Comparison of ENCODE assay signal across 21 cellular contexts in the genomic region with DNA sequence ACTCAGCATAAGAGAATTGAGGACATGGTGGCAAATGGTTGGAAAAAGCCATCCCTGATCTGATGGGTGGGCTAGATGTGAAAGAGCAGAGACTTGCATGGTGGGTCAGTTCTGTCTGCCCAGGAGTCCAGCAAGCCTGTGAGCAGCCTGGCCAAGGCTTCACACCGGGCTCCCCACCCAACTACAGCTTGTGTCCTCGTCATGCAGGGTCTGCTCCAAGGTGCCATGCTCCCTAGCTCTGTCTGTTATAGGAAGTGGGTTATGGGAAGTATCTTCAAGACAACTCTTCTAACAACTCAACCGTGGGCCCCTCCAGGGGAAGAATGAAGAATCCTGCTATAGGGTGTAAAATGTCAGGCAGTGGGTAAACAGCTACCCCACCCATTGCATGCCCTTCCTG.
"Had no signal": no experiment of that assay in that cellular context is flagged by ENCODE, and none has a peak within 500 bp of the region (broad histone marks: within the 10 kb centered on the region; RNA-seq: fewer than 3 reads in every experiment).

No MANE protein-coding gene starts in this region.

- H3K36me3 ChIP-seq: colonic mucosa, neural progenitor cell, thoracic aorta, tibial nerve, upper lobe of left lung, uterus had no signal

- H3K4me2 ChIP-seq: neural progenitor cell had no signal

- H3K4me3 ChIP-seq: colonic mucosa, lung, neural progenitor cell, psoas muscle, skin epidermis, thoracic aorta, tibial nerve, upper lobe of left lung, uterus had no signal

- H3K27me3 ChIP-seq: colonic mucosa, neural progenitor cell, tibial nerve, upper lobe of left lung, uterus had no signal

- H3K4me1 ChIP-seq: colonic mucosa, neural progenitor cell, psoas muscle, tibial nerve, upper lobe of left lung, uterus had no signal

- H3K9ac ChIP-seq: neural progenitor cell had no signal

- DNase-seq: colonic mucosa; dermis blood vessel endothelial cell; effector memory CD4-positive, alpha-beta T cell; hypothalamus; immature natural killer cell; left ventricle myocardium superior; midbrain; naive thymus-derived CD4-positive, alpha-beta T cell; nucleus accumbens; psoas muscle; right cardiac atrium; stimulated activated CD4-positive, alpha-beta T cell treated with anti-CD3 and anti-CD28 coated beads, Interleukin-15, amount 100 ng/mL, for 24 hours; stimulated activated CD4-positive, alpha-beta T cell treated with anti-CD3 and anti-CD28 coated beads, Interleukin-2, amount 100 ng/mL, for 48 hours; stimulated activated naive B cell treated with anti-CD40 and anti-IgM and Interleukin-4, amounts not matched to agents 10 μg/mL and 1 μg/mL and 100 μg/mL, for 72 hours; upper lobe of left lung; uterus had no signal

- ATAC-seq: left ventricle myocardium superior; naive thymus-derived CD4-positive, alpha-beta T cell; psoas muscle; right cardiac atrium; stimulated activated naive B cell treated with anti-CD40 and anti-IgM and Interleukin-4, amounts not matched to agents 10 μg/mL and 1 μg/mL and 100 μg/mL, for 72 hours had no signal

- H3K27ac ChIP-seq: colonic mucosa, neural progenitor cell, psoas muscle, skin epidermis, thoracic aorta, tibial nerve, upper lobe of left lung, uterus had no signal

- H2AFZ ChIP-seq: neural progenitor cell had no signal

- H3K9me3 ChIP-seq: colonic mucosa, psoas muscle, thoracic aorta, tibial nerve, upper lobe of left lung, uterus had no signal
